Comparison of ENCODE assay signal across 28 cellular contexts in genomic region chr1:36570478-36571060, GRCh38.
"Had no signal": no experiment of that assay in that cellular context is flagged by ENCODE, and none has a peak within 500 bp of the region (broad histone marks: within the 10 kb centered on the region; RNA-seq: fewer than 3 reads in every experiment).

No MANE protein-coding gene starts in this region.

- H3K4me1 Mint-ChIP-seq: activated CD4-positive, alpha-beta T cell treated with anti-CD3 and anti-CD28 coated beads, Interleukin-2, amount 10 ng/mL, durations not matched to agents 24 days and 14 days; activated naive CD4-positive, alpha-beta T cell treated with anti-CD3 and anti-CD28 coated beads, Interleukin-2, amount 50 U/mL, for 24 hours; central memory CD8-positive, alpha-beta T cell; memory B cell; naive thymus-derived CD4-positive, alpha-beta T cell; neural crest cell; stimulated activated effector memory CD8-positive, alpha-beta T cell treated with anti-CD3 and anti-CD28 coated beads, Interleukin-12 subunit alpha, Interleukin-12 subunit beta, amount 100 ng/mL, for 72 hours had no signal

- H3K36me3 ChIP-seq: breast epithelium, colonic mucosa, right lobe of liver, thoracic aorta had no signal

- H3K27ac ChIP-seq: breast epithelium, colonic mucosa, right lobe of liver, skin epidermis, thoracic aorta had no signal

- H3K9me3 Mint-ChIP-seq: activated CD4-positive, alpha-beta memory T cell treated with anti-CD3 and anti-CD28 coated beads for 36 hours; activated CD4-positive, alpha-beta T cell treated with anti-CD3 and anti-CD28 coated beads, Interleukin-2, amount 10 ng/mL, durations not matched to agents 24 days and 14 days; activated naive CD4-positive, alpha-beta T cell treated with anti-CD3 and anti-CD28 coated beads, Interleukin-2, amount 50 U/mL, for 24 hours; activated T-helper 1 cell treated with anti-CD3 and anti-CD28 coated beads, Interleukin-12 subunit alpha, Interleukin-12 subunit beta, Interleukin-2, Interleukin-4 antibody, amounts not matched to agents 30 ng/mL and 10 ng/mL and 1 ng/mL, durations not matched to agents 14 hours and 24 hours and 36 hours; central memory CD8-positive, alpha-beta T cell; memory B cell; naive thymus-derived CD4-positive, alpha-beta T cell; neural crest cell; stimulated activated effector memory CD8-positive, alpha-beta T cell treated with anti-CD3 and anti-CD28 coated beads, Interleukin-12 subunit alpha, Interleukin-12 subunit beta, amount 100 ng/mL, for 72 hours; stimulated activated naive CD8-positive, alpha-beta T cell treated with anti-CD3 and anti-CD28 coated beads, Interleukin-15, Interleukin-2, amounts not matched to agents 100 ng/mL and 50 ng/mL, for 24 hours; type B pancreatic cell had no signal

- H3K4me1 ChIP-seq: breast epithelium, colonic mucosa had no signal

- H3K4me3 ChIP-seq: breast epithelium, colonic mucosa, right lobe of liver, skin epidermis, thoracic aorta had no signal

- ATAC-seq: left cardiac atrium; left ventricle myocardium superior; naive thymus-derived CD4-positive, alpha-beta T cell; right lobe of liver; stimulated activated effector memory CD8-positive, alpha-beta T cell treated with anti-CD3 and anti-CD28 coated beads, Interleukin-12 subunit alpha, Interleukin-12 subunit beta, amount 100 ng/mL, for 72 hours; T-helper 17 cell had no signal

- H3K27ac Mint-ChIP-seq: activated CD4-positive, alpha-beta memory T cell treated with anti-CD3 and anti-CD28 coated beads for 36 hours; activated CD4-positive, alpha-beta T cell treated with anti-CD3 and anti-CD28 coated beads, Interleukin-2, amount 10 ng/mL, durations not matched to agents 24 days and 14 days; activated naive CD4-positive, alpha-beta T cell treated with anti-CD3 and anti-CD28 coated beads, Interleukin-2, amount 50 U/mL, for 24 hours; activated T-helper 1 cell treated with anti-CD3 and anti-CD28 coated beads, Interleukin-12 subunit alpha, Interleukin-12 subunit beta, Interleukin-2, Interleukin-4 antibody, amounts not matched to agents 30 ng/mL and 10 ng/mL and 1 ng/mL, durations not matched to agents 14 hours and 24 hours and 36 hours; memory B cell; naive thymus-derived CD4-positive, alpha-beta T cell; stimulated activated effector memory CD8-positive, alpha-beta T cell treated with anti-CD3 and anti-CD28 coated beads, Interleukin-12 subunit alpha, Interleukin-12 subunit beta, amount 100 ng/mL, for 72 hours; stimulated activated naive CD8-positive, alpha-beta T cell treated with anti-CD3 and anti-CD28 coated beads, Interleukin-15, Interleukin-2, amounts not matched to agents 100 ng/mL and 50 ng/mL, for 24 hours; T-helper 17 cell; type B pancreatic cell had no signal

- DNase-seq: activated CD4-positive, alpha-beta memory T cell treated with anti-CD3 and anti-CD28 coated beads for 36 hours; activated CD4-positive, alpha-beta T cell treated with anti-CD3 and anti-CD28 coated beads, Interleukin-2, amount 10 ng/mL, durations not matched to agents 24 days and 14 days; activated CD4-positive, CD25-positive, alpha-beta regulatory T cell treated with anti-CD3 and anti-CD28 coated beads, Interleukin-2, amount 50 U/mL, for 72 hours; activated CD8-positive, alpha-beta memory T cell treated with anti-CD3 and anti-CD28 coated beads, Interleukin-2, amount 50 U/mL, for 4 hours; activated gamma-delta T cell treated with Interleukin-2 at 50 U/mL for 16 hours; activated T-cell treated with anti-CD3 and anti-CD28 coated beads, Interleukin-2, amount 50 U/mL, for 1 hour; colonic mucosa; effector CD8-positive, alpha-beta T cell; left cardiac atrium; left ventricle myocardium superior; midbrain; naive thymus-derived CD4-positive, alpha-beta T cell; occipital lobe; stimulated activated CD4-positive, alpha-beta T cell treated with anti-CD3 and anti-CD28 coated beads, Interleukin-4, amount 100 ng/mL, for 24 hours; T-helper 17 cell; T1000 had no signal

- H3K4me3 Mint-ChIP-seq: activated CD4-positive, alpha-beta memory T cell treated with anti-CD3 and anti-CD28 coated beads for 36 hours; activated CD4-positive, alpha-beta T cell treated with anti-CD3 and anti-CD28 coated beads, Interleukin-2, amount 10 ng/mL, durations not matched to agents 24 days and 14 days; activated naive CD4-positive, alpha-beta T cell treated with anti-CD3 and anti-CD28 coated beads, Interleukin-2, amount 50 U/mL, for 24 hours; activated T-helper 1 cell treated with anti-CD3 and anti-CD28 coated beads, Interleukin-12 subunit alpha, Interleukin-12 subunit beta, Interleukin-2, Interleukin-4 antibody, amounts not matched to agents 30 ng/mL and 10 ng/mL and 1 ng/mL, durations not matched to agents 14 hours and 24 hours and 36 hours; central memory CD8-positive, alpha-beta T cell; memory B cell; naive thymus-derived CD4-positive, alpha-beta T cell; neural crest cell; stimulated activated effector memory CD8-positive, alpha-beta T cell treated with anti-CD3 and anti-CD28 coated beads, Interleukin-12 subunit alpha, Interleukin-12 subunit beta, amount 100 ng/mL, for 72 hours; stimulated activated naive CD8-positive, alpha-beta T cell treated with anti-CD3 and anti-CD28 coated beads, Interleukin-15, Interleukin-2, amounts not matched to agents 100 ng/mL and 50 ng/mL, for 24 hours; T-helper 17 cell; type B pancreatic cell had no signal

- H3K36me3 Mint-ChIP-seq: activated CD4-positive, alpha-beta memory T cell treated with anti-CD3 and anti-CD28 coated beads for 36 hours; activated naive CD4-positive, alpha-beta T cell treated with anti-CD3 and anti-CD28 coated beads, Interleukin-2, amount 50 U/mL, for 24 hours; memory B cell; naive thymus-derived CD4-positive, alpha-beta T cell; stimulated activated effector memory CD8-positive, alpha-beta T cell treated with anti-CD3 and anti-CD28 coated beads, Interleukin-12 subunit alpha, Interleukin-12 subunit beta, amount 100 ng/mL, for 72 hours; type B pancreatic cell had no signal

- H3K9me3 ChIP-seq: breast epithelium, colonic mucosa, right lobe of liver, thoracic aorta had no signal

- H3K27me3 ChIP-seq: colonic mucosa, right lobe of liver had no signal
